Comparison of ENCODE assay signal across 9 cellular contexts in genomic region chr15:95291878-95292472, GRCh38.
A peak's percentile ranks its signal among the peaks of the same experiment; 100 is the strongest.
DNase-seq lines count a peak whose midpoint lies in the region; ATAC-seq, FAIRE-seq and TF ChIP-seq lines count a peak whose summit lies in the region.
"Had no signal": no experiment of that assay in that cellular context is flagged by ENCODE, and none has a peak within 500 bp of the region (broad histone marks: within the 10 kb centered on the region; RNA-seq: fewer than 3 reads in every experiment).

No MANE protein-coding gene starts in this region.

- 11% methylated on average over 3 of the region's 3 CpGs for WGBS in GM12878 (ENCODE audit: insufficient coverage, insufficient replicate concordance, low lambda C conversion rate, missing lambda C conversion rate)
- 0% methylated on average over 3 of the region's 3 CpGs for WGBS in HepG2 (ENCODE audit: low lambda C conversion rate)

- no peak overlapping the region for H3K4me3 ChIP-seq in A673 (ENCODE audit: low read depth, low read length, poor library complexity, severe bottlenecking)
- no peak overlapping the region for H3K4me3 ChIP-seq in GM12875 (ENCODE audit: low read depth, low read length)
- H3K4me3 ChIP-seq in Karpas-422 (ENCODE audit: low read length): no peak overlapping the region
- no peak overlapping the region for H3K4me3 ChIP-seq in GM12878
- no peak overlapping the region for H3K4me3 ChIP-seq in HepG2 (replicated peaks in 1 of 3; ENCODE audit: insufficient read depth in 1 of 3, low read depth in 2 of 3, low read length in 3 of 3)

- BruUV-seq in A673 (replicated peaks; lab: Mats Ljungman, UMichigan) (no TSS peak), GM12878 (replicated peaks; lab: Mats Ljungman, UMichigan) (no TSS peak), HepG2 (replicated peaks; lab: Mats Ljungman, UMichigan) (no TSS peak)

- TF ChIP-seq POLR2A in GM12878 (IDR thresholded peaks at IDR 0.05; ENCODE audit: low read depth, low read length): no peak
- TF ChIP-seq POLR2A in HepG2 (IDR thresholded peaks at IDR 0.05; ENCODE audit: insufficient read depth in 1 of 2, low read depth in 2 of 2, low read length in 2 of 2): no peak

- no peaks in the 10 kb centered on the region for H3K27me3 ChIP-seq in A673 (replicated peaks; ENCODE audit: insufficient read depth, low read depth, low read length, poor library complexity)
- H3K27me3 ChIP-seq in Karpas-422 (ENCODE audit: low read length): no peaks in the 10 kb centered on the region
- H3K27me3 ChIP-seq in GM12878 (replicated peaks in 1 of 2; ENCODE audit: control insufficient read depth in 2 of 2, insufficient read depth in 2 of 2, low read length in 1 of 2): no peaks in the 10 kb centered on the region
- no peaks in the 10 kb centered on the region; a peak in 1 of 5 replicates for H3K27me3 ChIP-seq in HepG2 (ENCODE audit: control insufficient read depth in 1 of 2, insufficient read depth in 2 of 2, low read length in 2 of 2)

- TF ChIP-seq RAD21 in GM12878 (IDR thresholded peaks at IDR 0.05; ENCODE audit: insufficient read depth, low read depth, low read length) (peak; percentile 50), HepG2 (CRISPR knock-in tag; IDR thresholded peaks at IDR 0.05) (0 out of 2 replicates have a peak, but pooled peaks have one; percentile 11)

- intact Hi-C loops in A673 (cut with micrococcal nuclease; ENCODE audit: unreplicated experiment): loop anchor here (5.0 to 10.0 kb wide), 2 partner anchors 620 to 1053 kb away; no protein-coding TSS in a partner anchor
- intact Hi-C loops in GM12878 (cut with micrococcal nuclease; ENCODE audit: unreplicated experiment): loop anchor here (2.0 kb wide), 1 partner anchor 33 kb away; no protein-coding TSS in a partner anchor
- intact Hi-C loops in HepG2 (cut with micrococcal nuclease; ENCODE audit: unreplicated experiment): loop anchor here (1.0 to 5.0 kb wide), 2 partner anchors 265 to 622 kb away; no protein-coding TSS in a partner anchor

- ATAC-seq in GM12878: peak; percentile 38; the same call in 2 of the 3 replicates
- peak; percentile 65 for ATAC-seq in HepG2
- no peak for ATAC-seq in activated naive CD8-positive, alpha-beta T cell treated with anti-CD3 and anti-CD28 coated beads, Interleukin-2, amount 50 U/mL, for 24 hours
- no peak for ATAC-seq in T-helper 17 cell

- in situ Hi-C loops in GM12878 (cut with MboI): no loop called here
- in situ Hi-C loops in HepG2 (cut with HindIII; ENCODE audit: extremely low pct_ligation_motif_present, low pct_unique_long_range_greater_than_20kb): loop anchor here (5.0 kb wide), 1 partner anchor 620 kb away; no protein-coding TSS in a partner anchor

- no peak overlapping the region for H3K27ac Mint-ChIP-seq in activated naive CD8-positive, alpha-beta T cell treated with anti-CD3 and anti-CD28 coated beads, Interleukin-2, amount 50 U/mL, for 24 hours
- no peak overlapping the region for H3K27ac Mint-ChIP-seq in T-helper 17 cell
- H3K27ac Mint-ChIP-seq: dendritic cell treated with granulocyte-macrophage colony-stimulating factor and Interleukin-4, amounts not matched to agents 40 ng/mL and 50 ng/mL, for 4 days had no signal

- no peak for TF ChIP-seq EP300 in GM12878 (IDR thresholded peaks at IDR 0.05; ENCODE audit: borderline replicate concordance in 1 of 2, control insufficient read depth in 1 of 2, low read depth in 2 of 2, low read length in 2 of 2)
- TF ChIP-seq EP300 in HepG2 (IDR thresholded peaks at IDR 0.05; ENCODE audit: low read depth in 2 of 2, low read length in 2 of 2): no peak
- TF ChIP-seq EP300 in HepG2 (CRISPR knock-in tag; IDR thresholded peaks at IDR 0.05; ENCODE audit: borderline replicate concordance): no peak

- no peak overlapping the region for H3K4me3 Mint-ChIP-seq in activated naive CD8-positive, alpha-beta T cell treated with anti-CD3 and anti-CD28 coated beads, Interleukin-2, amount 50 U/mL, for 24 hours
- no peak overlapping the region for H3K4me3 Mint-ChIP-seq in T-helper 17 cell
- H3K4me3 Mint-ChIP-seq: dendritic cell treated with granulocyte-macrophage colony-stimulating factor and Interleukin-4, amounts not matched to agents 40 ng/mL and 50 ng/mL, for 4 days had no signal

- H3K4me2 ChIP-seq in Karpas-422 (ENCODE audit: low read depth, low read length, poor library complexity, severe bottlenecking): no peak overlapping the region
- H3K4me2 ChIP-seq in GM12878 (ENCODE audit: control insufficient read depth, insufficient read depth): no peak overlapping the region
- no peak overlapping the region for H3K4me2 ChIP-seq in HepG2 (ENCODE audit: low read depth, low read length)

- H3K79me2 ChIP-seq in Karpas-422 (ENCODE audit: low read length) (no peaks in the 10 kb centered on the region), GM12878 (ENCODE audit: control insufficient read depth, insufficient read depth, low read length) (no peaks in the 10 kb centered on the region), HepG2 (ENCODE audit: insufficient read depth, low read length) (no peaks in the 10 kb centered on the region)

- H3K9me3 Mint-ChIP-seq in activated naive CD8-positive, alpha-beta T cell treated with anti-CD3 and anti-CD28 coated beads, Interleukin-2, amount 50 U/mL, for 24 hours: no peaks in the 10 kb centered on the region
- H3K9me3 Mint-ChIP-seq: dendritic cell treated with granulocyte-macrophage colony-stimulating factor and Interleukin-4, amounts not matched to agents 40 ng/mL and 50 ng/mL, for 4 days had no signal

- no peaks in the 10 kb centered on the region for H3K4me1 Mint-ChIP-seq in activated naive CD8-positive, alpha-beta T cell treated with anti-CD3 and anti-CD28 coated beads, Interleukin-2, amount 50 U/mL, for 24 hours
- peaks cover 3% of the 10 kb centered on the region for H3K4me1 Mint-ChIP-seq in T-helper 17 cell

- no peaks in the 10 kb centered on the region for H3K9me2 ChIP-seq in Karpas-422 (replicated peaks; ENCODE audit: insufficient read depth, low read length)

- no peaks in the 10 kb centered on the region for H3K36me3 Mint-ChIP-seq in activated naive CD8-positive, alpha-beta T cell treated with anti-CD3 and anti-CD28 coated beads, Interleukin-2, amount 50 U/mL, for 24 hours (ENCODE audit: low read depth)
- H3K36me3 Mint-ChIP-seq in T-helper 17 cell (ENCODE audit: low read depth): no peaks in the 10 kb centered on the region

- peaks cover 25% of the 10 kb centered on the region for H3K4me1 ChIP-seq in A673 (ENCODE audit: insufficient read depth, low read length, poor library complexity, severe bottlenecking)
- no peaks in the 10 kb centered on the region for H3K4me1 ChIP-seq in Karpas-422 (ENCODE audit: low read length)
- H3K4me1 ChIP-seq in GM12878 (ENCODE audit: control insufficient read depth, insufficient read depth, low read length): peaks cover 4% of the 10 kb centered on the region; the same call in 1 of the 2 replicates
- H3K4me1 ChIP-seq in HepG2 (ENCODE audit: insufficient read depth, low read length): no peaks in the 10 kb centered on the region

- H2AFZ ChIP-seq in Karpas-422 (ENCODE audit: low read length) (no peak overlapping the region), GM12878 (ENCODE audit: control insufficient read depth, low read depth, low read length) (no peak overlapping the region), HepG2 (ENCODE audit: low read length) (no peak overlapping the region)

- POLR2A ChIA-PET in A673 (lab: Charles Lee; ENCODE audit: low non-redundant PET) (no interaction called here), GM12878 (lab: Charles Lee) (interaction anchor here (0.6 kb wide), 1 partner anchor 15 kb away, joined by 4 read pairs; no protein-coding TSS in a partner anchor), HepG2 (lab: Yijun Ruan, JAX) (no interaction called here)

- peak; percentile 65 for FAIRE-seq in GM12878 (lab: Jason Lieb, UNC)
- peak; percentile 65 for FAIRE-seq in HepG2 (lab: Jason Lieb, UNC)

- no peak overlapping the region for H3K9ac ChIP-seq in Karpas-422 (ENCODE audit: low read length)
- no peak overlapping the region for H3K9ac ChIP-seq in GM12878 (ENCODE audit: control insufficient read depth, insufficient read depth, low read length)
- H3K9ac ChIP-seq in HepG2 (ENCODE audit: insufficient read depth, low read depth, low read length): no peak overlapping the region

- H3K27me3 Mint-ChIP-seq in activated naive CD8-positive, alpha-beta T cell treated with anti-CD3 and anti-CD28 coated beads, Interleukin-2, amount 50 U/mL, for 24 hours: peaks cover 53% of the 10 kb centered on the region
- H3K27me3 Mint-ChIP-seq in T-helper 17 cell: peaks cover 53% of the 10 kb centered on the region

- CTCF ChIA-PET in A673 (lab: Charles Lee) (no interaction called here), GM12878 (lab: Yijun Ruan, JAX) (interaction anchor here (0.6 to 8.3 kb wide), 16 partner anchors 12 to 1218 kb away, joined by 3 to 72 read pairs (median 3); no protein-coding TSS in a partner anchor), HepG2 (lab: Yijun Ruan, JAX; ENCODE audit: low intra/inter-chr PET ratio, low total read pairs) (interaction anchor here (1.5 to 2.5 kb wide), 2 partner anchors 33 to 622 kb away, joined by 6 to 28 read pairs; no protein-coding TSS in a partner anchor)

- H3K36me3 ChIP-seq in A673 (ENCODE audit: insufficient read depth, low read length, poor library complexity, severe bottlenecking) (no peaks in the 10 kb centered on the region), Karpas-422 (ENCODE audit: insufficient read depth, low read length) (no peaks in the 10 kb centered on the region), GM12878 (ENCODE audit: control insufficient read depth in 2 of 2, insufficient read depth in 2 of 2, low read length in 1 of 2) (no peaks in the 10 kb centered on the region), HepG2 (replicated peaks in 1 of 2; ENCODE audit: control insufficient read depth in 1 of 2, insufficient read depth in 2 of 2, low read length in 2 of 2) (no peaks in the 10 kb centered on the region)

- H4K20me1 ChIP-seq in Karpas-422 (ENCODE audit: insufficient read depth, low read depth, low read length) (no peaks in the 10 kb centered on the region), GM12878 (ENCODE audit: control insufficient read depth, insufficient read depth) (no peaks in the 10 kb centered on the region), HepG2 (ENCODE audit: insufficient read depth, low read length) (no peaks in the 10 kb centered on the region)

- H3K9me3 ChIP-seq in A673 (ENCODE audit: low read depth, low read length, poor library complexity, severe bottlenecking) (no peaks in the 10 kb centered on the region), Karpas-422 (ENCODE audit: low read length) (peaks cover 2% of the 10 kb centered on the region; the same call in 1 of the 2 replicates), GM12878 (replicated peaks; ENCODE audit: control insufficient read depth, insufficient read depth, low read length) (no peaks in the 10 kb centered on the region), HepG2 (ENCODE audit: low read length) (no peaks in the 10 kb centered on the region), T-helper 17 cell (ENCODE audit: control insufficient read depth, low read length, poor library complexity, severe bottlenecking) (no peaks in the 10 kb centered on the region)

- peak; percentile 80 for TF ChIP-seq CTCF in A673 (conservative IDR thresholded peaks at IDR 0.05; ENCODE audit: low read depth, low read length)
- TF ChIP-seq CTCF in GM12875 (IDR thresholded peaks at IDR 0.05; ENCODE audit: borderline replicate concordance, insufficient read depth, low read depth, low read length): peak; percentile 49
- TF ChIP-seq CTCF in GM12878 (IDR thresholded peaks at IDR 0.05 in 2 of 3, conservative IDR thresholded peaks at IDR 0.05 in 1 of 3; ENCODE audit: control insufficient read depth in 2 of 3, extremely low read depth in 1 of 3, insufficient read depth in 1 of 3, low read depth in 3 of 3, low read length in 3 of 3): peak; percentile 43 to 51 (median 44)
- peak; percentile 57 for TF ChIP-seq CTCF in HepG2 (CRISPR knock-in tag; IDR thresholded peaks at IDR 0.05)

- RAD21 ChIA-PET in GM12878 (lab: Charles Lee; ENCODE audit: unreplicated experiment): interaction anchor here (12.9 kb wide), 1 partner anchor 31 kb away, joined by 104 read pairs; no protein-coding TSS in a partner anchor

- H3K27ac ChIP-seq in A673 (ENCODE audit: low read depth, low read length, poor library complexity, severe bottlenecking) (no peak overlapping the region), Karpas-422 (ENCODE audit: low read length) (no peak overlapping the region), GM12878 (ENCODE audit: control insufficient read depth, insufficient read depth) (no peak overlapping the region), HepG2 (ENCODE audit: extremely low read length, insufficient read depth, low read length) (no peak overlapping the region)

- DNase-seq in A673 (ENCODE audit: low spot score) (peak; percentile 72), Karpas-422 (peak; percentile 74), GM12878 (ENCODE audit: low read depth, low spot score) (no peak), HepG2 (ENCODE audit: low spot score) (peak; percentile 28), T-helper 17 cell (no peak)
- DNase-seq in activated naive CD8-positive, alpha-beta T cell treated with anti-CD3 and anti-CD28 coated beads, Interleukin-2, amount 50 U/mL, for 24 hours: no peak
- DNase-seq in activated effector memory CD4-positive, alpha-beta T cell treated with anti-CD3 and anti-CD28 coated beads, Interleukin-2, amount 50 U/mL, for 16 hours: no peak

- SMC1A ChIA-PET in GM12878 (lab: Charles Lee; ENCODE audit: uncharacterized antibody, unreplicated experiment): interaction anchor here (1.1 to 22.3 kb wide), 5 partner anchors 10 to 59 kb away, joined by 3 to 310 read pairs (median 3); no protein-coding TSS in a partner anchor

Comparison
In these comparisons a context has a peak if more than half of its experiments do, and no peak if none do; other contexts are left out.
1. DNase-seq: peak in A673 (single experiment), Karpas-422 (single experiment) and HepG2 (single experiment); none in GM12878 (single experiment), activated naive CD8-positive, alpha-beta T cell treated with anti-CD3 and anti-CD28 coated beads, Interleukin-2, amount 50 U/mL, for 24 hours (single experiment), activated effector memory CD4-positive, alpha-beta T cell treated with anti-CD3 and anti-CD28 coated beads, Interleukin-2, amount 50 U/mL, for 16 hours (single experiment) and T-helper 17 cell (0 of 3).
2. ATAC-seq: peak in GM12878 (single experiment) and HepG2 (single experiment); none in activated naive CD8-positive, alpha-beta T cell treated with anti-CD3 and anti-CD28 coated beads, Interleukin-2, amount 50 U/mL, for 24 hours (single experiment) and T-helper 17 cell (single experiment).
3. Peak in every context shown above with its lines, with median percentiles within 50 percentile points of each other: CTCF ChIP-seq.